1 cellular context compared by ENCODE assay signal in genomic region chr14:24029687-24030086, GRCh38. TPM values are rescaled to one million over a fixed set of nuclear protein-coding genes. Genes with fewer than 3 reads are reported as not detected.
"Had no signal": no experiment of that assay in that cellular context is flagged by ENCODE, and none has a peak within 500 bp of the region (broad histone marks: within the 10 kb centered on the region; RNA-seq: fewer than 3 reads in every experiment).

No MANE protein-coding gene starts in this region.

RNA-seq across cellular contexts. Expression of gene CPNE6, which starts 41.7 kb away (rescaled TPM):
- total RNA-seq: G401 had no signal
